In the genomic region with DNA sequence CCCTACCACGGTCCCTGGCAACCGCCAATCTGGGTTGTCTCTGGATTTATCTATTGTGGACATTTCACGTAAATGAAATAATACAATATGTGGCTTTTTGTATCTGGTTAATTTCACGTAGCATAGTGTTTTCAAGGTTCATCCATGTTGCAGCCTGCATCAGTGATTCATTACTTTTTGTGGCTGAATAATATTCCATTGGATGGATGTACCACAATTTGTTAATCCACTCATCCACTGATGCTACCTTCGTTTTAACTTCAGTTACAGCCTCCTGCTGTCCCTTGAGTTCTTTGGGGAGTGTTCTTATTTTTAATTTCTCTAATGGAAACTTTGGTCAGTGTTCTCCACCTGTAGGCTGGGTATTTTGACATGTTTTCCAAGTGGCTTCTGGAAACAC, we compare ENCODE assay signal across 28 cellular contexts.
"Had no signal": no experiment of that assay in that cellular context is flagged by ENCODE, and none has a peak within 500 bp of the region (broad histone marks: within the 10 kb centered on the region; RNA-seq: fewer than 3 reads in every experiment).

No MANE protein-coding gene starts in this region.

- ATAC-seq: activated T-cell treated with anti-CD3 and anti-CD28 coated beads, Interleukin-2, amount 50 U/mL, for 72 hours; body of pancreas; K562; Panc1; Right ventricle myocardium inferior; WTC11 had no signal

- H3K4me3 ChIP-seq: body of pancreas, K562, SK-N-MC had no signal

- H3K36me3 Mint-ChIP-seq: activated CD4-positive, alpha-beta memory T cell treated with anti-CD3 and anti-CD28 coated beads for 36 hours had no signal

- H3K27me3 ChIP-seq: body of pancreas had no signal

- H3K4me3 Mint-ChIP-seq: activated CD4-positive, alpha-beta memory T cell treated with anti-CD3 and anti-CD28 coated beads for 36 hours; activated CD4-positive, alpha-beta T cell treated with anti-CD3 and anti-CD28 coated beads, Interleukin-2, amount 10 ng/mL, durations not matched to agents 7 days and 5 days; activated naive CD4-positive, alpha-beta T cell treated with anti-CD3 and anti-CD28 coated beads, Interleukin-2, amount 10 ng/mL, durations not matched to agents 7 days and 5 days; activated T-cell treated with anti-CD3 and anti-CD28 coated beads, Interleukin-2, amount 50 U/mL, for 72 hours; WTC11 had no signal

- H3K9me3 Mint-ChIP-seq: activated CD4-positive, alpha-beta memory T cell treated with anti-CD3 and anti-CD28 coated beads for 36 hours; activated CD4-positive, alpha-beta T cell treated with anti-CD3 and anti-CD28 coated beads, Interleukin-2, amount 10 ng/mL, durations not matched to agents 7 days and 5 days; activated naive CD4-positive, alpha-beta T cell treated with anti-CD3 and anti-CD28 coated beads, Interleukin-2, amount 10 ng/mL, durations not matched to agents 7 days and 5 days; activated T-cell treated with anti-CD3 and anti-CD28 coated beads, Interleukin-2, amount 50 U/mL, for 72 hours; activated T-helper 2 cell treated with anti-CD3 and anti-CD28 coated beads, Interferon-gamma antibody, Interleukin-2, Interleukin-4, amounts not matched to agents 10 μg/mL and 5 μg/mL and 100 μg/mL, durations not matched to agents 14 hours and 24 hours and 36 hours had no signal

- H3K9me3 ChIP-seq: body of pancreas had no signal

- DNase-seq: activated CD4-positive, alpha-beta memory T cell treated with anti-CD3 and anti-CD28 coated beads for 36 hours; activated CD4-positive, alpha-beta T cell treated with anti-CD3 and anti-CD28 coated beads, Interleukin-2, amount 10 ng/mL, durations not matched to agents 7 days and 5 days; activated CD4-positive, CD25-positive, alpha-beta regulatory T cell treated with anti-CD3 and anti-CD28 coated beads, Interleukin-2, amount 50 U/mL, for 72 hours; activated CD8-positive, alpha-beta memory T cell treated with anti-CD3 and anti-CD28 coated beads for 24 hours; activated gamma-delta T cell treated with Interleukin-2 at 50 U/mL for 16 hours; activated naive CD4-positive, alpha-beta T cell treated with anti-CD3 and anti-CD28 coated beads, Interleukin-2, amount 10 ng/mL, durations not matched to agents 7 days and 5 days; activated T-cell treated with anti-CD3 and anti-CD28 coated beads, Interleukin-2, amount 50 U/mL, for 72 hours; body of pancreas; central memory CD4-positive, alpha-beta T cell; Karpas-422; MM.1S; NCI-H1105; NCI-H1436; NCI-H1694 treated with DMSO at 0.1 percent for 48 hours; NCI-H2029 treated with DMSO at 0.1 percent for 48 hours; NCI-H510A treated with DMSO at 0.1 percent for 48 hours; NCI-H69; NK-92 treated with Interleukin-12 subunit alpha and Interleukin-12 subunit beta, amount 100 ng/mL, for 24 hours; OCI-M1; RPMI8226; SW 1271; T-helper 9 cell had no signal

- H3K27ac Mint-ChIP-seq: activated CD4-positive, alpha-beta memory T cell treated with anti-CD3 and anti-CD28 coated beads for 36 hours; activated CD4-positive, alpha-beta T cell treated with anti-CD3 and anti-CD28 coated beads, Interleukin-2, amount 10 ng/mL, durations not matched to agents 7 days and 5 days; activated naive CD4-positive, alpha-beta T cell treated with anti-CD3 and anti-CD28 coated beads, Interleukin-2, amount 10 ng/mL, durations not matched to agents 7 days and 5 days; activated T-cell treated with anti-CD3 and anti-CD28 coated beads, Interleukin-2, amount 50 U/mL, for 72 hours; activated T-helper 2 cell treated with anti-CD3 and anti-CD28 coated beads, Interferon-gamma antibody, Interleukin-2, Interleukin-4, amounts not matched to agents 10 μg/mL and 5 μg/mL and 100 μg/mL, durations not matched to agents 14 hours and 24 hours and 36 hours; WTC11 had no signal

- H3K27me3 Mint-ChIP-seq: activated CD4-positive, alpha-beta memory T cell treated with anti-CD3 and anti-CD28 coated beads for 36 hours; activated CD4-positive, alpha-beta T cell treated with anti-CD3 and anti-CD28 coated beads, Interleukin-2, amount 10 ng/mL, durations not matched to agents 7 days and 5 days; activated naive CD4-positive, alpha-beta T cell treated with anti-CD3 and anti-CD28 coated beads, Interleukin-2, amount 10 ng/mL, durations not matched to agents 7 days and 5 days had no signal
